ENCODE assay signal across 8 cellular contexts in genomic region chr4:498328-498919, GRCh38.
DNase-seq lines count a peak whose midpoint lies in the region; ATAC-seq and TF ChIP-seq lines count a peak whose summit lies in the region.

No MANE protein-coding gene starts in this region.

- H3K27ac ChIP-seq in 22Rv1 (peak overlapping the region; percentile 72), duodenal mucosa (ENCODE audit: low read depth, low read length) (peak overlapping the region; percentile 80), muscle layer of duodenum (ENCODE audit: low read length) (peak overlapping the region; percentile 84)

- H3K4me1 ChIP-seq in NT2/D1 (ENCODE audit: insufficient read depth, insufficient read length) (no peaks in the 10 kb centered on the region), duodenal mucosa (ENCODE audit: control insufficient read depth in 1 of 2, insufficient read depth in 2 of 2, low read length in 2 of 2) (peaks cover 9 to 10% of the 10 kb centered on the region in 2 donors), muscle layer of duodenum (ENCODE audit: control insufficient read depth in 1 of 2, insufficient read depth in 2 of 2, low read length in 2 of 2) (peaks cover 9 to 28% of the 10 kb centered on the region in 2 donors)

- DNase-seq in NT2/D1 (ENCODE audit: low read depth, low spot score) (no peak), head of caudate nucleus (no peak), iPS-NIHi11 (ENCODE audit: low spot score) (no peak), NCI-H69 (lab: John Stamatoyannopoulos, UW) (no peak)

- intact Hi-C loops in head of caudate nucleus (cut with DNase I) = no loop called here

- no peak for TF ChIP-seq CTCF in 22Rv1 (IDR thresholded peaks at IDR 0.05)

- H3K9me3 ChIP-seq in NT2/D1 (ENCODE audit: insufficient read depth, low read length) = peaks cover 9% of the 10 kb centered on the region
- peaks cover 6 to 8% of the 10 kb centered on the region in 2 donors for H3K9me3 ChIP-seq in duodenal mucosa (ENCODE audit: control insufficient read depth in 1 of 2, low read length in 2 of 2)
- H3K9me3 ChIP-seq in muscle layer of duodenum (ENCODE audit: control insufficient read depth in 1 of 2, low read length in 2 of 2) = peaks cover 0 to 4% of the 10 kb centered on the region in 2 donors

- H3K4me3 ChIP-seq in NT2/D1 (ENCODE audit: insufficient read length, low read depth) (peak overlapping the region; percentile 84), duodenal mucosa (ENCODE audit: low read depth in 1 of 2, low read length in 2 of 2) (peak overlapping the region; percentile 90 to 96), muscle layer of duodenum (ENCODE audit: low read depth in 1 of 2, low read length in 2 of 2) (peak overlapping the region; percentile 90 to 96)

- ATAC-seq in GM19397 (IDR thresholded peaks at IDR 0.05; ENCODE audit: unreplicated experiment) = peak; percentile 13

- H3K9ac ChIP-seq in NT2/D1 (ENCODE audit: insufficient read length, low read depth) = peak overlapping the region; percentile 87
- peak overlapping the region; percentile 60 to 85 for H3K9ac ChIP-seq in duodenal mucosa (ENCODE audit: low read depth in 1 of 2, low read length in 2 of 2)

- H3K27me3 ChIP-seq in NT2/D1 (ENCODE audit: insufficient read depth, insufficient read length) (no peaks in the 10 kb centered on the region), duodenal mucosa (ENCODE audit: control insufficient read depth in 1 of 2, insufficient read depth in 2 of 2, low read length in 2 of 2) (no peaks in the 10 kb centered on the region), muscle layer of duodenum (ENCODE audit: low read depth, low read length) (no peaks in the 10 kb centered on the region)

- H3K36me3 ChIP-seq in NT2/D1 (ENCODE audit: insufficient read depth, insufficient read length, low read length) (peaks cover 56% of the 10 kb centered on the region), duodenal mucosa (ENCODE audit: control insufficient read depth in 1 of 2, insufficient read depth in 2 of 2, low read length in 2 of 2) (peaks cover 19 to 40% of the 10 kb centered on the region in 2 donors), muscle layer of duodenum (ENCODE audit: control insufficient read depth in 1 of 2, insufficient read depth in 2 of 2, low read length in 2 of 2) (peaks cover 12 to 23% of the 10 kb centered on the region in 2 donors)
